ENCODE assay signal across 9 cellular contexts in genomic region chr5:141878186-141878770, GRCh38. TPM values are rescaled to one million over a fixed set of nuclear protein-coding genes. Genes with fewer than 3 reads are reported as not detected.
A peak's percentile ranks its signal among the peaks of the same experiment; 100 is the strongest.
DNase-seq lines count a peak whose midpoint lies in the region; ATAC-seq and TF ChIP-seq lines count a peak whose summit lies in the region.
"Had no signal": no experiment of that assay in that cellular context is flagged by ENCODE, and none has a peak within 500 bp of the region (broad histone marks: within the 10 kb centered on the region; RNA-seq: fewer than 3 reads in every experiment).

Gene PCDH1 (minus strand): TSS chr5:141878410. CDS start chr5:141878262, 148 bp downstream.

- TF ChIP-seq POLR2A in gastroesophageal sphincter (IDR thresholded peaks at IDR 0.05), result peak in 1 of 2 donors; percentile 33

- CTCF ChIA-PET in activated naive CD4-positive, alpha-beta T cell treated with anti-CD3 and anti-CD28 coated beads, Interleukin-2, amount 10 ng/mL, durations not matched to agents 7 days and 5 days (lab: Charles Lee), result interaction anchor here (0.7 to 7.7 kb wide), 25 partner anchors 9 to 213 kb away, joined by 3 to 157 read pairs (median 7); partner anchors contain the start of genes DELE1 and PCDH12

- peak within 1 kb of the TSS; percentile 53 for H3K4me3 ChIP-seq in CD4-positive, CD25-positive, alpha-beta regulatory T cell (ENCODE audit: low read depth, low read length)
- peak within 1 kb of the TSS; percentile 22 to 80 for H3K4me3 ChIP-seq in gastroesophageal sphincter

- H3K4me1 ChIP-seq in CD4-positive, CD25-positive, alpha-beta regulatory T cell (ENCODE audit: control insufficient read depth, insufficient read depth, low read length, poor library complexity, severe bottlenecking), result peaks cover 49% of the 10 kb centered on the region
- peaks cover 0 to 90% (median 19%) of the 10 kb centered on the region in 3 donors for H3K4me1 ChIP-seq in gastroesophageal sphincter

- no peaks in the 10 kb centered on the region for H3K9me3 ChIP-seq in CD4-positive, CD25-positive, alpha-beta regulatory T cell (ENCODE audit: control insufficient read depth in 2 of 2, low read length in 2 of 2)
- H3K9me3 ChIP-seq in gastroesophageal sphincter, result no peaks in the 10 kb centered on the region

- H3K27me3 Mint-ChIP-seq in CD4-positive, CD25-positive, alpha-beta regulatory T cell, result peaks cover 77% of the 10 kb centered on the region
- H3K27me3 Mint-ChIP-seq in IgD-negative memory B cell, result peaks cover 66% of the 10 kb centered on the region
- peaks cover 99% of the 10 kb centered on the region for H3K27me3 Mint-ChIP-seq in activated naive CD4-positive, alpha-beta T cell treated with anti-CD3 and anti-CD28 coated beads, Interleukin-2, amount 10 ng/mL, durations not matched to agents 7 days and 5 days
- peaks cover 93% of the 10 kb centered on the region for H3K27me3 Mint-ChIP-seq in nephron (ENCODE audit: low read depth)

- no peaks in the 10 kb centered on the region for H3K36me3 Mint-ChIP-seq in CD4-positive, CD25-positive, alpha-beta regulatory T cell
- no peaks in the 10 kb centered on the region for H3K36me3 Mint-ChIP-seq in IgD-negative memory B cell
- H3K36me3 Mint-ChIP-seq in activated naive CD4-positive, alpha-beta T cell treated with anti-CD3 and anti-CD28 coated beads, Interleukin-2, amount 10 ng/mL, durations not matched to agents 7 days and 5 days, result no peaks in the 10 kb centered on the region
- peaks cover 3% of the 10 kb centered on the region for H3K36me3 Mint-ChIP-seq in nephron (ENCODE audit: low read depth)

- WGBS in gastroesophageal sphincter (ENCODE audit: low coverage in 1 of 2), 2 donors, result 0% methylated on average over 1 to 2 of the region's 64 CpGs

- no peaks in the 10 kb centered on the region for H3K36me3 ChIP-seq in CD4-positive, CD25-positive, alpha-beta regulatory T cell (ENCODE audit: control insufficient read depth, insufficient read depth, low read length)
- H3K36me3 ChIP-seq in gastroesophageal sphincter, result no peaks in the 10 kb centered on the region

- TF ChIP-seq CTCF in gastroesophageal sphincter (IDR thresholded peaks at IDR 0.05) (no peak), nephron (IDR thresholded peaks at IDR 0.05; ENCODE audit: unreplicated experiment in 3 of 3) (no peak)

- H3K27me3 ChIP-seq in CD4-positive, CD25-positive, alpha-beta regulatory T cell (ENCODE audit: control insufficient read depth, insufficient read depth, low read length), result peaks cover 35% of the 10 kb centered on the region
- H3K27me3 ChIP-seq in gastroesophageal sphincter, result peaks cover 85% of the 10 kb centered on the region

- peak in 1 of 2 donors; percentile 17 for ATAC-seq in CD4-positive, CD25-positive, alpha-beta regulatory T cell (ENCODE audit: low read depth in 2 of 2)
- ATAC-seq in gastroesophageal sphincter, result peak; percentile 57
- ATAC-seq in HG03108 (IDR thresholded peaks at IDR 0.05; ENCODE audit: unreplicated experiment), result no peak

- no peak within 1 kb of the TSS for H3K27ac ChIP-seq in CD4-positive, CD25-positive, alpha-beta regulatory T cell (ENCODE audit: insufficient read depth, low read length, poor library complexity, severe bottlenecking)
- H3K27ac ChIP-seq in gastroesophageal sphincter, result peak within 1 kb of the TSS in 3 of 4 donors; percentile 59 to 85 (median 81)

- peak within 1 kb of the TSS; percentile 1 to 62 (median 33) for H3K27ac Mint-ChIP-seq in CD4-positive, CD25-positive, alpha-beta regulatory T cell
- peak within 1 kb of the TSS; percentile 5 to 91 (median 57) for H3K27ac Mint-ChIP-seq in IgD-negative memory B cell
- no peak within 1 kb of the TSS for H3K27ac Mint-ChIP-seq in activated naive CD4-positive, alpha-beta T cell treated with anti-CD3 and anti-CD28 coated beads, Interleukin-2, amount 10 ng/mL, durations not matched to agents 7 days and 5 days
- H3K27ac Mint-ChIP-seq in nephron, result peak within 1 kb of the TSS in 2 of 3 experiments; percentile 9 to 28

- peak in 2 of 3 donors; percentile 21 to 25 for DNase-seq in CD4-positive, CD25-positive, alpha-beta regulatory T cell
- DNase-seq in activated naive CD4-positive, alpha-beta T cell treated with anti-CD3 and anti-CD28 coated beads, Interleukin-2, amount 10 ng/mL, durations not matched to agents 7 days and 5 days, result no peak
- no peak for DNase-seq in ecto neural progenitor cell (ENCODE audit: low spot score)
- DNase-seq in middle frontal gyrus (ENCODE audit: extremely low spot score, low spot score), result no peak

- peaks cover 0 to 51% (median 19%) of the 10 kb centered on the region in 4 donors for H3K4me1 Mint-ChIP-seq in CD4-positive, CD25-positive, alpha-beta regulatory T cell
- H3K4me1 Mint-ChIP-seq in IgD-negative memory B cell (peaks cover 11 to 15% (median 13%) of the 10 kb centered on the region in 3 donors), nephron (peaks cover 20% of the 10 kb centered on the region)
- peaks cover 22% of the 10 kb centered on the region for H3K4me1 Mint-ChIP-seq in activated naive CD4-positive, alpha-beta T cell treated with anti-CD3 and anti-CD28 coated beads, Interleukin-2, amount 10 ng/mL, durations not matched to agents 7 days and 5 days

- H3K4me3 Mint-ChIP-seq in CD4-positive, CD25-positive, alpha-beta regulatory T cell, result peak within 1 kb of the TSS; percentile 73 to 89 (median 84)
- peak within 1 kb of the TSS; percentile 72 to 91 (median 88) for H3K4me3 Mint-ChIP-seq in IgD-negative memory B cell
- H3K4me3 Mint-ChIP-seq in activated naive CD4-positive, alpha-beta T cell treated with anti-CD3 and anti-CD28 coated beads, Interleukin-2, amount 10 ng/mL, durations not matched to agents 7 days and 5 days, result peak within 1 kb of the TSS; percentile 48
- H3K4me3 Mint-ChIP-seq in nephron, result peak within 1 kb of the TSS; percentile 81 to 90 (median 87)

- TF ChIP-seq EP300 in gastroesophageal sphincter (IDR thresholded peaks at IDR 0.05), result no peak

- H3K9me3 Mint-ChIP-seq in CD4-positive, CD25-positive, alpha-beta regulatory T cell, result peaks cover 0 to 3% (median 0%) of the 10 kb centered on the region in 7 donors
- H3K9me3 Mint-ChIP-seq in IgD-negative memory B cell (no peaks in the 10 kb centered on the region), nephron (no peaks in the 10 kb centered on the region)
- H3K9me3 Mint-ChIP-seq in activated naive CD4-positive, alpha-beta T cell treated with anti-CD3 and anti-CD28 coated beads, Interleukin-2, amount 10 ng/mL, durations not matched to agents 7 days and 5 days, result no peaks in the 10 kb centered on the region

RNA-seq across cellular contexts. Expression of gene PCDH1, which starts in this region (rescaled TPM):
- 0.20 TPM for total RNA-seq in CD4-positive, CD25-positive, alpha-beta regulatory T cell
- polyA plus RNA-seq in CD4-positive, CD25-positive, alpha-beta regulatory T cell, result 1 to 10 TPM; 1.3 to 2.6 (median 1.8) TPM
- polyA plus RNA-seq in IgD-negative memory B cell, result 0.10 TPM
- 10 to 100 TPM; 23.0 to 52.8 (median 30.9) TPM for total RNA-seq in gastroesophageal sphincter
- total RNA-seq: LHCN-M2 had no signal

Comparison
In these comparisons a context has a peak if more than half of its experiments do, and no peak if none do; other contexts are left out.
1. RNA of gene PCDH1 (total RNA-seq): 23.0 to 52.8 TPM in gastroesophageal sphincter; 0.20 TPM in CD4-positive, CD25-positive, alpha-beta regulatory T cell (single experiment); every median in the first group is over 10 times any median in the second.
2. DNase-seq: peak in CD4-positive, CD25-positive, alpha-beta regulatory T cell (2 of 3); none in activated naive CD4-positive, alpha-beta T cell treated with anti-CD3 and anti-CD28 coated beads, Interleukin-2, amount 10 ng/mL, durations not matched to agents 7 days and 5 days (single experiment), ecto neural progenitor cell (single experiment) and middle frontal gyrus (single experiment).
3. Peak in every context shown above with its lines, with median percentiles within 50 percentile points of each other: H3K4me3 Mint-ChIP-seq.